In the genomic region with DNA sequence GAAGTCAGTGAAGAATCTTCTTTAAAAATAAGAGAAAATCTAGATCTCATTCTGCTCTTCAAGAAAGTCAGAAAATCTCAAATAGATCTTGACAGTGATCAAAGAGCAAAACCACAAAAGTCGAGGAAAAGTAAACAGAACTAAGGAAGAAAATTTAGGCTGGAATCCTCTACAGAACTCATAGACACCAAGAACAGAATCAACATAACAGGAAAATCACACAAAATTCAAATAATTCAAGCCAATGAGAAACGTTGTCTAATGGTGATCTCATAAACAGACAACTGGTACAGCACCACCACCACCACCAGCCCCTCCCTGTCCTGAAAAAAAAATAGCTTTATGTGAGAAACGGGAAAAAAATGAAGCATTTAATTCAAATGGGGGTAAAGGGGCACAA, we compare ENCODE assay signal across 1 cellular context.
TF ChIP-seq lines count a peak whose summit lies in the region.

No MANE protein-coding gene starts in this region.

TF ChIP-seq in GM23338, 12 proteins besides CTCF, POLR2A, EP300 and RAD21 (continued from another document):
- TF ChIP-seq, protein P1, sequence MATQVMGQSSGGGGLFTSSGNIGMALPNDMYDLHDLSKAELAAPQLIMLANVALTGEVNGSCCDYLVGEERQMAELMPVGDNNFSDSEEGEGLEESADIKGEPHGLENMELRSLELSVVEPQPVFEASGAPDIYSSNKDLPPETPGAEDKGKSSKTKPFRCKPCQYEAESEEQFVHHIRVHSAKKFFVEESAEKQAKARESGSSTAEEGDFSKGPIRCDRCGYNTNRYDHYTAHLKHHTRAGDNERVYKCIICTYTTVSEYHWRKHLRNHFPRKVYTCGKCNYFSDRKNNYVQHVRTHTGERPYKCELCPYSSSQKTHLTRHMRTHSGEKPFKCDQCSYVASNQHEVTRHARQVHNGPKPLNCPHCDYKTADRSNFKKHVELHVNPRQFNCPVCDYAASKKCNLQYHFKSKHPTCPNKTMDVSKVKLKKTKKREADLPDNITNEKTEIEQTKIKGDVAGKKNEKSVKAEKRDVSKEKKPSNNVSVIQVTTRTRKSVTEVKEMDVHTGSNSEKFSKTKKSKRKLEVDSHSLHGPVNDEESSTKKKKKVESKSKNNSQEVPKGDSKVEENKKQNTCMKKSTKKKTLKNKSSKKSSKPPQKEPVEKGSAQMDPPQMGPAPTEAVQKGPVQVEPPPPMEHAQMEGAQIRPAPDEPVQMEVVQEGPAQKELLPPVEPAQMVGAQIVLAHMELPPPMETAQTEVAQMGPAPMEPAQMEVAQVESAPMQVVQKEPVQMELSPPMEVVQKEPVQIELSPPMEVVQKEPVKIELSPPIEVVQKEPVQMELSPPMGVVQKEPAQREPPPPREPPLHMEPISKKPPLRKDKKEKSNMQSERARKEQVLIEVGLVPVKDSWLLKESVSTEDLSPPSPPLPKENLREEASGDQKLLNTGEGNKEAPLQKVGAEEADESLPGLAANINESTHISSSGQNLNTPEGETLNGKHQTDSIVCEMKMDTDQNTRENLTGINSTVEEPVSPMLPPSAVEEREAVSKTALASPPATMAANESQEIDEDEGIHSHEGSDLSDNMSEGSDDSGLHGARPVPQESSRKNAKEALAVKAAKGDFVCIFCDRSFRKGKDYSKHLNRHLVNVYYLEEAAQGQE (IDR thresholded peaks at IDR 0.05; ENCODE audit: unreplicated experiment) = no peak
- no peak for TF ChIP-seq POLR2AphosphoS5 (IDR thresholded peaks at IDR 0.05; ENCODE audit: low read depth)
- TF ChIP-seq EZH2phosphoT487 (IDR thresholded peaks at IDR 0.05; ENCODE audit: unreplicated experiment) = no peak
- no peak for TF ChIP-seq ZNF331 (CRISPR knock-in tag; IDR thresholded peaks at IDR 0.05; ENCODE audit: low read depth)
- no peak for TF ChIP-seq JUNB (IDR thresholded peaks at IDR 0.05; ENCODE audit: unreplicated experiment)
- no peak for TF ChIP-seq NANOG (IDR thresholded peaks at IDR 0.05; ENCODE audit: borderline replicate concordance)
- TF ChIP-seq CREB1 (CRISPR knock-in tag; IDR thresholded peaks at IDR 0.05; ENCODE audit: low read depth) = no peak
- no peak for TF ChIP-seq STAT1 (IDR thresholded peaks at IDR 0.05; ENCODE audit: unreplicated experiment)
- no peak for TF ChIP-seq ZNF114 (CRISPR knock-in tag; IDR thresholded peaks at IDR 0.05)
- TF ChIP-seq, protein P2, sequence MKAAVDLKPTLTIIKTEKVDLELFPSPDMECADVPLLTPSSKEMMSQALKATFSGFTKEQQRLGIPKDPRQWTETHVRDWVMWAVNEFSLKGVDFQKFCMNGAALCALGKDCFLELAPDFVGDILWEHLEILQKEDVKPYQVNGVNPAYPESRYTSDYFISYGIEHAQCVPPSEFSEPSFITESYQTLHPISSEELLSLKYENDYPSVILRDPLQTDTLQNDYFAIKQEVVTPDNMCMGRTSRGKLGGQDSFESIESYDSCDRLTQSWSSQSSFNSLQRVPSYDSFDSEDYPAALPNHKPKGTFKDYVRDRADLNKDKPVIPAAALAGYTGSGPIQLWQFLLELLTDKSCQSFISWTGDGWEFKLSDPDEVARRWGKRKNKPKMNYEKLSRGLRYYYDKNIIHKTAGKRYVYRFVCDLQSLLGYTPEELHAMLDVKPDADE (IDR thresholded peaks at IDR 0.05) = no peak
TF ChIP-seq in GM23338: peak in this region for 0.
